Comparison of ENCODE assay signal across 32 cellular contexts in the genomic region with DNA sequence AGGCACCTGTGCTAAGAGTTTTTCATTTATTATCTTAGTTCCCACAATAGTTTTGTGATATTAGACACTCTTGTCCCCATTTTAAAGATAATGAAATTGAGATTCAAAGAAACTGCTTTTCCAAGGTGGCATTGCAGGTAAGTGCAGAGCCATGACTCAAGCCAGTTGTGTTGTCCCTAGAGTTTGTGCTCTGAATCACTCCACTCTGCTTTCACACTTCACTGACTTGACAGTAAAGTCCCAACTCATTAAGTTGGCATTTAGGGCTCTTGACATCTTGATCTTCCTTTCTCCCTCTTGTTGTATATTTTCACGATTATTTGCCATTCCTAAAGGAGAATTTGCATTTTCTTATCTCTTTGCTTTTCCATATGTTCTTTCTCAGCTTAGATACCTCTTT.
A peak's percentile ranks its signal among the peaks of the same experiment; 100 is the strongest.
DNase-seq lines count a peak whose midpoint lies in the region; TF ChIP-seq lines count a peak whose summit lies in the region.
"Had no signal": no experiment of that assay in that cellular context is flagged by ENCODE, and none has a peak within 500 bp of the region (broad histone marks: within the 10 kb centered on the region; RNA-seq: fewer than 3 reads in every experiment).

No MANE protein-coding gene starts in this region.

- H3K27ac ChIP-seq in trophoblast cell (ENCODE audit: low read depth, low read length): no peak overlapping the region
- H3K27ac ChIP-seq: esophagus muscularis mucosa, lower lobe of right lung, psoas muscle, sigmoid colon, SJCRH30, VCaP had no signal

- H3K4me2 ChIP-seq in trophoblast cell (ENCODE audit: low read length): no peak overlapping the region

- no peak overlapping the region for H4K8ac ChIP-seq in trophoblast cell (ENCODE audit: low read depth, low read length)

- H3K4ac ChIP-seq in trophoblast cell (ENCODE audit: low read depth, low read length): no peak overlapping the region

- no peak overlapping the region for H3K23ac ChIP-seq in trophoblast cell (ENCODE audit: low read length)

- H3K36me3 ChIP-seq in trophoblast cell (ENCODE audit: control insufficient read depth in 1 of 2, insufficient read depth in 2 of 2, low read length in 2 of 2): no peaks in the 10 kb centered on the region
- H3K36me3 ChIP-seq: esophagus muscularis mucosa, lower lobe of right lung, sigmoid colon, SJCRH30 had no signal

- H3K9me3 Mint-ChIP-seq in HFFc6: no peaks in the 10 kb centered on the region
- H3K9me3 Mint-ChIP-seq: effector memory CD8-positive, alpha-beta T cell; stimulated activated memory B cell treated with anti-CD40 and anti-IgM and Interleukin-4, amounts not matched to agents 10 μg/mL and 1 μg/mL and 100 μg/mL, for 72 hours had no signal

- peaks cover 1% of the 10 kb centered on the region; the same call in 1 of the 2 replicates for H3K27me3 Mint-ChIP-seq in HFFc6 (ENCODE audit: insufficient read depth)
- H3K27me3 Mint-ChIP-seq: activated CD4-positive, alpha-beta T cell treated with anti-CD3 and anti-CD28 coated beads, Interleukin-2, amount 10 ng/mL, durations not matched to agents 24 days and 14 days; effector memory CD8-positive, alpha-beta T cell; naive thymus-derived CD8-positive, alpha-beta T cell; stimulated activated memory B cell treated with anti-CD40 and anti-IgM and Interleukin-4, amounts not matched to agents 10 μg/mL and 1 μg/mL and 100 μg/mL, for 72 hours had no signal

- no peaks in the 10 kb centered on the region for H3K27me3 ChIP-seq in trophoblast cell (ENCODE audit: insufficient read depth, low read length)
- H3K27me3 ChIP-seq: esophagus muscularis mucosa, sigmoid colon, SJCRH30 had no signal

- no peaks in the 10 kb centered on the region for H3K36me3 Mint-ChIP-seq in HFFc6 (ENCODE audit: low read depth)

- WGBS in trophoblast cell (ENCODE audit: extremely low coverage, insufficient coverage, insufficient read length): no CpG with 5 or more reads among the region's 1 CpG

- H3K27ac Mint-ChIP-seq in HFFc6: 0 out of 2 replicates have a peak overlapping the region, but pooled peaks have one; percentile 3
- H3K27ac Mint-ChIP-seq: activated CD4-positive, alpha-beta T cell treated with anti-CD3 and anti-CD28 coated beads, Interleukin-2, amount 10 ng/mL, durations not matched to agents 24 days and 14 days; effector memory CD8-positive, alpha-beta T cell; stimulated activated memory B cell treated with anti-CD40 and anti-IgM and Interleukin-4, amounts not matched to agents 10 μg/mL and 1 μg/mL and 100 μg/mL, for 72 hours had no signal

- no peak overlapping the region for H3K9ac ChIP-seq in trophoblast cell (ENCODE audit: low read length)

- TF ChIP-seq CTCF in HFFc6 (IDR thresholded peaks at IDR 0.05): no peak
- TF ChIP-seq CTCF in epithelial cell of esophagus (IDR thresholded peaks at IDR 0.05; ENCODE audit: insufficient read depth, low read depth, low read length, missing control alignments): no peak

- no peaks in the 10 kb centered on the region for H3K4me1 ChIP-seq in trophoblast cell (ENCODE audit: control insufficient read depth in 1 of 2, insufficient read depth in 2 of 2, low read length in 2 of 2)
- H3K4me1 ChIP-seq: lower lobe of right lung, sigmoid colon, SJCRH30 had no signal

- H3K4me1 Mint-ChIP-seq in HFFc6 (ENCODE audit: low read depth): peaks cover 23% of the 10 kb centered on the region

- H4K12ac ChIP-seq in trophoblast cell (ENCODE audit: low read depth, low read length): no peak overlapping the region

- H3K4me3 ChIP-seq in epithelial cell of esophagus (ENCODE audit: low read length) (no peak overlapping the region), trophoblast cell (ENCODE audit: low read depth, low read length) (no peak overlapping the region)
- H3K4me3 ChIP-seq: esophagus muscularis mucosa, lower lobe of right lung, psoas muscle, sigmoid colon, SJCRH30 had no signal

- H2BK120ac ChIP-seq in trophoblast cell (ENCODE audit: insufficient read depth, low read length, poor library complexity): no peak overlapping the region

- H2AK5ac ChIP-seq in trophoblast cell (ENCODE audit: low read length): no peak overlapping the region

- no peak overlapping the region for H3K14ac ChIP-seq in trophoblast cell (ENCODE audit: low read length)

- no peak overlapping the region for H2BK12ac ChIP-seq in trophoblast cell (ENCODE audit: low read length)

- H2AFZ ChIP-seq in trophoblast cell (ENCODE audit: insufficient read depth, low read length, poor library complexity): no peak overlapping the region

- no peak overlapping the region for H2BK5ac ChIP-seq in trophoblast cell (ENCODE audit: low read depth, low read length, poor library complexity)

- no peak overlapping the region for H3K18ac ChIP-seq in trophoblast cell (ENCODE audit: low read length)

- H3K79me1 ChIP-seq in trophoblast cell (ENCODE audit: low read length): no peaks in the 10 kb centered on the region

- H3K4me3 Mint-ChIP-seq in HFFc6: no peak overlapping the region
- H3K4me3 Mint-ChIP-seq: activated CD4-positive, alpha-beta T cell treated with anti-CD3 and anti-CD28 coated beads, Interleukin-2, amount 10 ng/mL, durations not matched to agents 24 days and 14 days; effector memory CD8-positive, alpha-beta T cell; naive thymus-derived CD8-positive, alpha-beta T cell; stimulated activated memory B cell treated with anti-CD40 and anti-IgM and Interleukin-4, amounts not matched to agents 10 μg/mL and 1 μg/mL and 100 μg/mL, for 72 hours had no signal

- DNase-seq in DMS79 (lab: John Stamatoyannopoulos, UW) (peak; percentile 3), DMS79 treated with DMSO at 0.1 percent for 48 hours (lab: John Stamatoyannopoulos, UW) (no peak), HFFc6 (no peak), epithelial cell of esophagus (ENCODE audit: low read depth) (peak; percentile 74), trophoblast cell (peak; percentile 4 to 9), NCI-H146 (lab: John Stamatoyannopoulos, UW) (no peak), middle frontal gyrus (ENCODE audit: extremely low spot score, low spot score) (no peak)
- no peak for DNase-seq in stimulated activated CD8-positive, alpha-beta memory T cell treated with anti-CD3 and anti-CD28 coated beads, Interleukin-4, amount 100 ng/mL, for 48 hours
- DNase-seq: 8988T; activated CD4-positive, alpha-beta T cell treated with anti-CD3 and anti-CD28 coated beads, Interleukin-2, amount 10 ng/mL, durations not matched to agents 24 days and 14 days; activated CD8-positive, alpha-beta memory T cell treated with anti-CD3 and anti-CD28 coated beads for 24 hours; activated gamma-delta T cell; activated T-cell treated with anti-CD3 and anti-CD28 coated beads for 4 hours; central memory CD4-positive, alpha-beta T cell; cortex of kidney; effector memory CD8-positive, alpha-beta T cell; head of caudate nucleus; islet precursor cell; lower lobe of right lung; naive thymus-derived CD8-positive, alpha-beta T cell; NCI-H1092; NCI-H1694 treated with DMSO at 0.1 percent for 48 hours; NCI-H446 treated with DMSO at 0.1 percent for 48 hours; psoas muscle; RPMI8226; sigmoid colon; SJCRH30; stimulated activated CD4-positive, alpha-beta T cell treated with anti-CD3 and anti-CD28 coated beads, Interleukin-4, amount 100 ng/mL, for 4 hours; SW 1271 had no signal

- H3K9me3 ChIP-seq in trophoblast cell (ENCODE audit: insufficient read depth, low read depth, low read length): no peaks in the 10 kb centered on the region
- H3K9me3 ChIP-seq: esophagus muscularis mucosa, lower lobe of right lung, psoas muscle, sigmoid colon, SJCRH30 had no signal

- no peaks in the 10 kb centered on the region for H3K79me2 ChIP-seq in trophoblast cell (ENCODE audit: control insufficient read depth, insufficient read depth, low read length, poor library complexity)

- no peak overlapping the region for H4K91ac ChIP-seq in trophoblast cell (ENCODE audit: low read depth, low read length)

Comparison
In these comparisons a context has a peak if more than half of its experiments do, and no peak if none do; other contexts are left out.
1. DNase-seq: peak in DMS79 (single experiment), epithelial cell of esophagus (single experiment) and trophoblast cell (2 of 2); none in DMS79 treated with DMSO at 0.1 percent for 48 hours (single experiment), HFFc6 (single experiment), stimulated activated CD8-positive, alpha-beta memory T cell treated with anti-CD3 and anti-CD28 coated beads, Interleukin-4, amount 100 ng/mL, for 48 hours (single experiment), NCI-H146 (single experiment) and middle frontal gyrus (single experiment).